ENCODE assay signal across 17 cellular contexts in genomic region chr17:46273541-46274236, GRCh38. TPM values are rescaled to one million over a fixed set of nuclear protein-coding genes. Genes with fewer than 3 reads are reported as not detected.
DNase-seq lines count a peak whose midpoint lies in the region; ATAC-seq, FAIRE-seq and TF ChIP-seq lines count a peak whose summit lies in the region.
"Had no signal": no experiment of that assay in that cellular context is flagged by ENCODE, and none has a peak within 500 bp of the region (broad histone marks: within the 10 kb centered on the region; RNA-seq: fewer than 3 reads in every experiment).

No MANE protein-coding gene starts in this region.

- H3K36me3 Mint-ChIP-seq in activated CD4-positive, alpha-beta T cell treated with anti-CD3 and anti-CD28 coated beads, Interleukin-2, amount 10 ng/mL, durations not matched to agents 24 days and 14 days (ENCODE audit: low read depth): no peaks in the 10 kb centered on the region
- no peaks in the 10 kb centered on the region for H3K36me3 Mint-ChIP-seq in astrocyte (ENCODE audit: low read depth, unreplicated experiment)

- no peak for TF ChIP-seq CTCF in astrocyte (IDR thresholded peaks at IDR 0.05; ENCODE audit: insufficient read depth, low read depth, low read length)
- no peak for TF ChIP-seq CTCF in lung (IDR thresholded peaks at IDR 0.05; ENCODE audit: control extremely low read depth, extremely low read depth)
- TF ChIP-seq CTCF in Peyer's patch (IDR thresholded peaks at IDR 0.05): no peak
- TF ChIP-seq CTCF in GM13976 (IDR thresholded peaks at IDR 0.05; ENCODE audit: borderline replicate concordance, control extremely low read depth, extremely low read depth, insufficient read depth, missing control alignments): no peak

- H3K27ac Mint-ChIP-seq in activated CD4-positive, alpha-beta T cell treated with anti-CD3 and anti-CD28 coated beads, Interleukin-2, amount 10 ng/mL, durations not matched to agents 24 days and 14 days: no peak overlapping the region
- H3K27ac Mint-ChIP-seq in astrocyte (ENCODE audit: unreplicated experiment): no peak overlapping the region
- H3K27ac Mint-ChIP-seq: B cell; CD4-positive, alpha-beta T cell had no signal

- no peak for TF ChIP-seq POLR2A in Peyer's patch (IDR thresholded peaks at IDR 0.05)

- intact Hi-C loops in activated CD4-positive, alpha-beta T cell treated with anti-CD3 and anti-CD28 coated beads, Interleukin-2, amount 10 ng/mL, durations not matched to agents 24 days and 14 days (cut with micrococcal nuclease): no loop called here

- H3K9me3 ChIP-seq in astrocyte (ENCODE audit: insufficient read depth, low read depth, low read length): no peaks in the 10 kb centered on the region
- H3K9me3 ChIP-seq in lung (ENCODE audit: control insufficient read depth in 2 of 2, insufficient read depth in 1 of 2, low read length in 1 of 2): no peaks in the 10 kb centered on the region
- H3K9me3 ChIP-seq in Peyer's patch: no peaks in the 10 kb centered on the region
- H3K9me3 ChIP-seq: HAP-1 had no signal

- no peak overlapping the region for H3K4me3 ChIP-seq in astrocyte (ENCODE audit: insufficient read depth, low read depth, low read length)
- H3K4me3 ChIP-seq in lung: no peak overlapping the region
- no peak overlapping the region for H3K4me3 ChIP-seq in Peyer's patch
- H3K4me3 ChIP-seq: GM23248, HAP-1 had no signal

- H3K9me3 Mint-ChIP-seq in activated CD4-positive, alpha-beta T cell treated with anti-CD3 and anti-CD28 coated beads, Interleukin-2, amount 10 ng/mL, durations not matched to agents 24 days and 14 days: no peaks in the 10 kb centered on the region
- no peaks in the 10 kb centered on the region for H3K9me3 Mint-ChIP-seq in astrocyte (ENCODE audit: unreplicated experiment)
- H3K9me3 Mint-ChIP-seq: CD4-positive, alpha-beta T cell had no signal

- WGBS in lung, 2 donors: 75 to 83% methylated on average over 6 of the region's 6 CpGs

- ATAC-seq in lung (ENCODE audit: insufficient read depth, low FRiP score): no peak

- no peaks in the 10 kb centered on the region for H3K4me1 Mint-ChIP-seq in activated CD4-positive, alpha-beta T cell treated with anti-CD3 and anti-CD28 coated beads, Interleukin-2, amount 10 ng/mL, durations not matched to agents 24 days and 14 days
- no peaks in the 10 kb centered on the region for H3K4me1 Mint-ChIP-seq in astrocyte (ENCODE audit: low read depth, unreplicated experiment)

- H3K4me1 ChIP-seq in astrocyte (ENCODE audit: insufficient read depth, low read length): no peaks in the 10 kb centered on the region
- H3K4me1 ChIP-seq in lung (ENCODE audit: control insufficient read depth in 2 of 2, insufficient read depth in 2 of 2, low read length in 2 of 2): no peaks in the 10 kb centered on the region
- no peaks in the 10 kb centered on the region for H3K4me1 ChIP-seq in Peyer's patch
- H3K4me1 ChIP-seq: HAP-1 had no signal

- no peaks in the 10 kb centered on the region for H4K20me1 ChIP-seq in astrocyte (ENCODE audit: insufficient read depth, low read length)

- H3K4me2 ChIP-seq in astrocyte (ENCODE audit: low read length): no peak overlapping the region

- peak; percentile 88 for FAIRE-seq in astrocyte (lab: Jason Lieb, UNC)
- FAIRE-seq: GM12892, HTR-8/SVneo had no signal

- H3K9ac ChIP-seq in astrocyte (ENCODE audit: low read length): no peak overlapping the region
- H3K9ac ChIP-seq: GM23248 had no signal

- H3K4me3 Mint-ChIP-seq in activated CD4-positive, alpha-beta T cell treated with anti-CD3 and anti-CD28 coated beads, Interleukin-2, amount 10 ng/mL, durations not matched to agents 24 days and 14 days: no peak overlapping the region
- H3K4me3 Mint-ChIP-seq in astrocyte (ENCODE audit: unreplicated experiment): no peak overlapping the region
- H3K4me3 Mint-ChIP-seq: B cell; CD4-positive, alpha-beta T cell had no signal

- H3K27me3 Mint-ChIP-seq in activated CD4-positive, alpha-beta T cell treated with anti-CD3 and anti-CD28 coated beads, Interleukin-2, amount 10 ng/mL, durations not matched to agents 24 days and 14 days: peaks cover 63% of the 10 kb centered on the region
- H3K27me3 Mint-ChIP-seq in astrocyte (ENCODE audit: low read depth, unreplicated experiment): peaks cover 20% of the 10 kb centered on the region
- H3K27me3 Mint-ChIP-seq: CD4-positive, alpha-beta T cell had no signal

- no peaks in the 10 kb centered on the region for H3K79me2 ChIP-seq in astrocyte (ENCODE audit: insufficient read depth, low read length)

- in situ Hi-C loops in GM13976 (cut with MboI; ENCODE audit: low sequenced_read_pairs, unreplicated experiment): loop anchor here (25.0 kb wide), 1 partner anchor 686 kb away; no protein-coding TSS in a partner anchor

- no peak overlapping the region for H2AFZ ChIP-seq in astrocyte (ENCODE audit: low read depth, low read length)
- H2AFZ ChIP-seq: GM23248 had no signal

- peak; percentile 53 for DNase-seq in activated CD4-positive, alpha-beta T cell treated with anti-CD3 and anti-CD28 coated beads, Interleukin-2, amount 10 ng/mL, durations not matched to agents 24 days and 14 days
- DNase-seq in activated CD4-positive, alpha-beta T cell treated with anti-CD3 and anti-CD28 coated beads, Interleukin-2, amount 50 U/mL, for 4 hours: no peak
- DNase-seq in astrocyte (ENCODE audit: low read depth) (no peak), lung (ENCODE audit: low spot score) (peak; percentile 10), Peyer's patch (no peak), NCI-H2196 treated with DMSO at 0.1 percent for 48 hours (lab: John Stamatoyannopoulos, UW; ENCODE audit: unreplicated experiment) (no peak), GM13976 (ENCODE audit: low spot score) (no peak)
- DNase-seq: C1 segment of cervical spinal cord; Calu3; CD4-positive, alpha-beta T cell; DMS 273 treated with DMSO at 0.1 percent for 48 hours; GM23248; Kasumi-1 had no signal

- H3K27ac ChIP-seq in astrocyte (ENCODE audit: low read depth, low read length) (no peak overlapping the region), lung (ENCODE audit: low read depth in 1 of 2, low read length in 1 of 2) (no peak overlapping the region), Peyer's patch (no peak overlapping the region)
- H3K27ac ChIP-seq: GM23248 had no signal

- H3K27me3 ChIP-seq in astrocyte (ENCODE audit: insufficient read depth, low read length): peaks cover 11% of the 10 kb centered on the region
- H3K27me3 ChIP-seq in lung (ENCODE audit: control insufficient read depth, insufficient read depth): no peaks in the 10 kb centered on the region
- no peaks in the 10 kb centered on the region for H3K27me3 ChIP-seq in Peyer's patch

- H3K36me3 ChIP-seq in astrocyte (ENCODE audit: insufficient read depth, low read length): no peaks in the 10 kb centered on the region
- H3K36me3 ChIP-seq in lung (ENCODE audit: control insufficient read depth in 2 of 2, insufficient read depth in 2 of 2, low read length in 2 of 2): no peaks in the 10 kb centered on the region
- no peaks in the 10 kb centered on the region for H3K36me3 ChIP-seq in Peyer's patch
- H3K36me3 ChIP-seq: HAP-1 had no signal

RNA-seq across cellular contexts. Expression of gene LRRC37A, which starts 21.2 kb away (rescaled TPM):
- 2.4 and 2.7 TPM in 2 replicates for total RNA-seq in activated CD4-positive, alpha-beta T cell treated with anti-CD3 and anti-CD28 coated beads, Interleukin-2, amount 10 ng/mL, durations not matched to agents 24 days and 14 days
- total RNA-seq in astrocyte (2.2 and 4.2 TPM in 2 replicates), lung (1 to 10 TPM; 2.9 to 5.2 TPM), Peyer's patch (10 to 100 TPM in 1 of 4 donors, 1 to 10 TPM in 3; 1.8 to 23.9 (median 3.2) TPM)
- under 1 TPM; 0.64 to 0.94 TPM for polyA plus RNA-seq in lung

Comparison
In these comparisons a context has a peak if more than half of its experiments do, and no peak if none do; other contexts are left out.
1. DNase-seq: peak in activated CD4-positive, alpha-beta T cell treated with anti-CD3 and anti-CD28 coated beads, Interleukin-2, amount 10 ng/mL, durations not matched to agents 24 days and 14 days (single experiment) and lung (single experiment); none in activated CD4-positive, alpha-beta T cell treated with anti-CD3 and anti-CD28 coated beads, Interleukin-2, amount 50 U/mL, for 4 hours (0 of 2), astrocyte (single experiment), Peyer's patch (0 of 3), NCI-H2196 treated with DMSO at 0.1 percent for 48 hours (single experiment) and GM13976 (single experiment).